In the genomic region with DNA sequence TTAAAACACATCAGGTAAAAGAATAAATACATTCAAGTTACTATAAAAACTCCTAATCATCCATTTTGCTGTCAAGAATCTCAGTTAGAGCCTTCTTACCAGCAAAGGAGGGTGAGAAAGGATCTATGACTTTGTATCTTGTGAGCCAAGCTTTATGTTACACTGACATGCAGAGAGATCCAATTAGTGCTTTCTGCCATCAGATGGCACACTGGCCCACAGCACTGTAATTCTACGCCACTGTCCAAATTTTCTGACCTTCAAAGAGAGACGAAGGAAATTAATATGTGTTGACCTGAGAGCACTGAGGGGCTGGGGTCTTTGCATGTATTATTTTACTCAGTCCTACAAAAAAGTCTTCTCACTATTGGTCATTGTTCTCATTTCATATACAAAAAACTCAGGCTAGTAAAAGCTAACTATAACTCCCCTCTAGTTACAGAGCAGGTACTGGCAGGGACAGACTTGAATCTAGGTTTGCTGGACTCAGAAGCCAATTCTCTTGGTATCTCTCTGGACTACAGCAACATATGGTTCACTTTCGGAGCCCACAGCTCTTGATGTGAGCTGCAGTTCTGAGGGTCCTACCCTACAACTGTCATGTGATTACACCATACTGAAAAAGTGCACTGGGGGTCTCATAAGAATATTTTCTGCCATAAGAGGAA, we compare ENCODE assay signal across 12 cellular contexts.
DNase-seq lines count a peak whose midpoint lies in the region; ATAC-seq and TF ChIP-seq lines count a peak whose summit lies in the region.
"Had no signal": no experiment of that assay in that cellular context is flagged by ENCODE, and none has a peak within 500 bp of the region (broad histone marks: within the 10 kb centered on the region; RNA-seq: fewer than 3 reads in every experiment).

No MANE protein-coding gene starts in this region.

- H3K4me1 ChIP-seq in adrenal gland (replicated peaks in 1 of 2): peaks cover 0 to 12% of the 10 kb centered on the region in 2 donors
- peaks cover 83% of the 10 kb centered on the region for H3K4me1 ChIP-seq in left ventricle myocardium inferior

- H3K9me3 ChIP-seq in adrenal gland (replicated peaks in 1 of 3): no peaks in the 10 kb centered on the region
- no peaks in the 10 kb centered on the region for H3K9me3 ChIP-seq in left ventricle myocardium inferior (replicated peaks)

- no peaks in the 10 kb centered on the region for H3K9me3 Mint-ChIP-seq in stimulated activated memory B cell treated with anti-CD40 and anti-IgM and Interleukin-4, amounts not matched to agents 10 μg/mL and 1 μg/mL and 100 μg/mL, for 72 hours

- DNase-seq in adrenal gland (peak in 4 of 7 donors; percentile 22 to 63 (median 44)), left ventricle myocardium inferior (no peak), retinal pigment epithelial cell (ENCODE audit: low read depth) (no peak)
- DNase-seq in activated naive CD4-positive, alpha-beta T cell treated with anti-CD3 and anti-CD28 coated beads, Interleukin-2, amount 50 U/mL, for 16 hours: no peak
- no peak for DNase-seq in activated CD4-positive, CD25-positive, alpha-beta regulatory T cell (lab: John Stamatoyannopoulos, UW)
- DNase-seq: activated CD4-positive, alpha-beta T cell treated with anti-CD3 and anti-CD28 coated beads, Interleukin-2, amount 50 U/mL, for 48 hours; activated naive CD4-positive, alpha-beta T cell treated with Interleukin-2 at 50 U/mL for 16 hours; NCI-H1105; NCI-H524 had no signal

- no peaks in the 10 kb centered on the region for H3K27me3 Mint-ChIP-seq in stimulated activated memory B cell treated with anti-CD40 and anti-IgM and Interleukin-4, amounts not matched to agents 10 μg/mL and 1 μg/mL and 100 μg/mL, for 72 hours

- TF ChIP-seq EP300 in Ishikawa (IDR thresholded peaks at IDR 0.05; ENCODE audit: borderline replicate concordance): no peak

- no peak overlapping the region for H3K4me3 Mint-ChIP-seq in stimulated activated memory B cell treated with anti-CD40 and anti-IgM and Interleukin-4, amounts not matched to agents 10 μg/mL and 1 μg/mL and 100 μg/mL, for 72 hours

- H3K4me3 ChIP-seq in adrenal gland: no peak overlapping the region
- no peak overlapping the region for H3K4me3 ChIP-seq in left ventricle myocardium inferior
- no peak overlapping the region for H3K4me3 ChIP-seq in retinal pigment epithelial cell (ENCODE audit: low read length)

- TF ChIP-seq RAD21 in Ishikawa (IDR thresholded peaks at IDR 0.05; ENCODE audit: low read depth): peak; percentile 56; the same call in 1 of the 2 replicates

- H3K4me1 Mint-ChIP-seq in stimulated activated memory B cell treated with anti-CD40 and anti-IgM and Interleukin-4, amounts not matched to agents 10 μg/mL and 1 μg/mL and 100 μg/mL, for 72 hours: peaks cover 5% of the 10 kb centered on the region

- H3K27ac Mint-ChIP-seq in stimulated activated memory B cell treated with anti-CD40 and anti-IgM and Interleukin-4, amounts not matched to agents 10 μg/mL and 1 μg/mL and 100 μg/mL, for 72 hours: no peak overlapping the region

- H3K36me3 ChIP-seq in adrenal gland (replicated peaks in 1 of 2) (no peaks in the 10 kb centered on the region), left ventricle myocardium inferior (no peaks in the 10 kb centered on the region)

- peak in 5 of 6 experiments; percentile 45 to 58 (median 53) for TF ChIP-seq CTCF in adrenal gland (IDR thresholded peaks at IDR 0.05)
- TF ChIP-seq CTCF in left ventricle myocardium inferior (IDR thresholded peaks at IDR 0.05; ENCODE audit: borderline replicate concordance): peak; percentile 51
- peak; percentile 34 for TF ChIP-seq CTCF in retinal pigment epithelial cell (conservative IDR thresholded peaks at IDR 0.05; ENCODE audit: low read depth, low read length)

- intact Hi-C loops in adrenal gland (cut with DNase I): loop anchor here in 1 of 2 donors (10.0 kb wide), 1 partner anchor 160 kb away; a partner anchor contains a TSS
- intact Hi-C loops in left ventricle myocardium inferior (cut with micrococcal nuclease): no loop called here

- H3K27ac ChIP-seq in adrenal gland: no peak overlapping the region
- peak overlapping the region; percentile 6 for H3K27ac ChIP-seq in left ventricle myocardium inferior (replicated peaks)

- no peak for ATAC-seq in stimulated activated memory B cell treated with anti-CD40 and anti-IgM and Interleukin-4, amounts not matched to agents 10 μg/mL and 1 μg/mL and 100 μg/mL, for 72 hours
- no peak for ATAC-seq in HG03196 (IDR thresholded peaks at IDR 0.05; ENCODE audit: unreplicated experiment)

- WGBS in adrenal gland, 4 donors: 52 to 61% (median 56%) methylated on average over 3 of the region's 3 CpGs

- H3K36me3 Mint-ChIP-seq in stimulated activated memory B cell treated with anti-CD40 and anti-IgM and Interleukin-4, amounts not matched to agents 10 μg/mL and 1 μg/mL and 100 μg/mL, for 72 hours: no peaks in the 10 kb centered on the region

- no peak for TF ChIP-seq POLR2A in adrenal gland (IDR thresholded peaks at IDR 0.05)

- no peaks in the 10 kb centered on the region for H3K27me3 ChIP-seq in adrenal gland
- H3K27me3 ChIP-seq in left ventricle myocardium inferior (ENCODE audit: low read depth): no peaks in the 10 kb centered on the region

TF ChIP-seq in Ishikawa, 13 proteins besides CTCF, POLR2A, EP300 and RAD21:
- TF ChIP-seq, protein P1, sequence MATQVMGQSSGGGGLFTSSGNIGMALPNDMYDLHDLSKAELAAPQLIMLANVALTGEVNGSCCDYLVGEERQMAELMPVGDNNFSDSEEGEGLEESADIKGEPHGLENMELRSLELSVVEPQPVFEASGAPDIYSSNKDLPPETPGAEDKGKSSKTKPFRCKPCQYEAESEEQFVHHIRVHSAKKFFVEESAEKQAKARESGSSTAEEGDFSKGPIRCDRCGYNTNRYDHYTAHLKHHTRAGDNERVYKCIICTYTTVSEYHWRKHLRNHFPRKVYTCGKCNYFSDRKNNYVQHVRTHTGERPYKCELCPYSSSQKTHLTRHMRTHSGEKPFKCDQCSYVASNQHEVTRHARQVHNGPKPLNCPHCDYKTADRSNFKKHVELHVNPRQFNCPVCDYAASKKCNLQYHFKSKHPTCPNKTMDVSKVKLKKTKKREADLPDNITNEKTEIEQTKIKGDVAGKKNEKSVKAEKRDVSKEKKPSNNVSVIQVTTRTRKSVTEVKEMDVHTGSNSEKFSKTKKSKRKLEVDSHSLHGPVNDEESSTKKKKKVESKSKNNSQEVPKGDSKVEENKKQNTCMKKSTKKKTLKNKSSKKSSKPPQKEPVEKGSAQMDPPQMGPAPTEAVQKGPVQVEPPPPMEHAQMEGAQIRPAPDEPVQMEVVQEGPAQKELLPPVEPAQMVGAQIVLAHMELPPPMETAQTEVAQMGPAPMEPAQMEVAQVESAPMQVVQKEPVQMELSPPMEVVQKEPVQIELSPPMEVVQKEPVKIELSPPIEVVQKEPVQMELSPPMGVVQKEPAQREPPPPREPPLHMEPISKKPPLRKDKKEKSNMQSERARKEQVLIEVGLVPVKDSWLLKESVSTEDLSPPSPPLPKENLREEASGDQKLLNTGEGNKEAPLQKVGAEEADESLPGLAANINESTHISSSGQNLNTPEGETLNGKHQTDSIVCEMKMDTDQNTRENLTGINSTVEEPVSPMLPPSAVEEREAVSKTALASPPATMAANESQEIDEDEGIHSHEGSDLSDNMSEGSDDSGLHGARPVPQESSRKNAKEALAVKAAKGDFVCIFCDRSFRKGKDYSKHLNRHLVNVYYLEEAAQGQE (IDR thresholded peaks at IDR 0.05; ENCODE audit: low read depth): no peak
- TF ChIP-seq, protein P2, sequence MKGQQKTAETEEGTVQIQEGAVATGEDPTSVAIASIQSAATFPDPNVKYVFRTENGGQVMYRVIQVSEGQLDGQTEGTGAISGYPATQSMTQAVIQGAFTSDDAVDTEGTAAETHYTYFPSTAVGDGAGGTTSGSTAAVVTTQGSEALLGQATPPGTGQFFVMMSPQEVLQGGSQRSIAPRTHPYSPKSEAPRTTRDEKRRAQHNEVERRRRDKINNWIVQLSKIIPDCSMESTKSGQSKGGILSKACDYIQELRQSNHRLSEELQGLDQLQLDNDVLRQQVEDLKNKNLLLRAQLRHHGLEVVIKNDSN (IDR thresholded peaks at IDR 0.05): no peak
- TF ChIP-seq CREB1 (IDR thresholded peaks at IDR 0.05; ENCODE audit: low read depth): no peak
- TF ChIP-seq YY1 (IDR thresholded peaks at IDR 0.05; ENCODE audit: low read depth): no peak
- TF ChIP-seq NFIC (IDR thresholded peaks at IDR 0.05): no peak
- no peak for TF ChIP-seq TAF1 (IDR thresholded peaks at IDR 0.05; ENCODE audit: low read depth)
- no peak for TF ChIP-seq FOXM1 (IDR thresholded peaks at IDR 0.05; ENCODE audit: borderline replicate concordance, low read depth)
- no peak for TF ChIP-seq TEAD4 (IDR thresholded peaks at IDR 0.05)
- TF ChIP-seq, protein P3, sequence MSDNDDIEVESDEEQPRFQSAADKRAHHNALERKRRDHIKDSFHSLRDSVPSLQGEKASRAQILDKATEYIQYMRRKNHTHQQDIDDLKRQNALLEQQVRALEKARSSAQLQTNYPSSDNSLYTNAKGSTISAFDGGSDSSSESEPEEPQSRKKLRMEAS (IDR thresholded peaks at IDR 0.05): no peak
- no peak for TF ChIP-seq CEBPB (IDR thresholded peaks at IDR 0.05)
- no peak for TF ChIP-seq ZBTB7A (IDR thresholded peaks at IDR 0.05; ENCODE audit: low read depth)
- TF ChIP-seq EGR1 (IDR thresholded peaks at IDR 0.05): no peak

Comparison
In these comparisons a context has a peak if more than half of its experiments do, and no peak if none do; other contexts are left out.
1. DNase-seq: peak in adrenal gland (4 of 7); none in left ventricle myocardium inferior (single experiment), retinal pigment epithelial cell (single experiment), activated naive CD4-positive, alpha-beta T cell treated with anti-CD3 and anti-CD28 coated beads, Interleukin-2, amount 50 U/mL, for 16 hours (single experiment) and activated CD4-positive, CD25-positive, alpha-beta regulatory T cell (0 of 4).
2. Peak in every context shown above with its lines, with median percentiles within 50 percentile points of each other: CTCF ChIP-seq.